Comparison of ENCODE assay signal across 2 cellular contexts in the genomic region with DNA sequence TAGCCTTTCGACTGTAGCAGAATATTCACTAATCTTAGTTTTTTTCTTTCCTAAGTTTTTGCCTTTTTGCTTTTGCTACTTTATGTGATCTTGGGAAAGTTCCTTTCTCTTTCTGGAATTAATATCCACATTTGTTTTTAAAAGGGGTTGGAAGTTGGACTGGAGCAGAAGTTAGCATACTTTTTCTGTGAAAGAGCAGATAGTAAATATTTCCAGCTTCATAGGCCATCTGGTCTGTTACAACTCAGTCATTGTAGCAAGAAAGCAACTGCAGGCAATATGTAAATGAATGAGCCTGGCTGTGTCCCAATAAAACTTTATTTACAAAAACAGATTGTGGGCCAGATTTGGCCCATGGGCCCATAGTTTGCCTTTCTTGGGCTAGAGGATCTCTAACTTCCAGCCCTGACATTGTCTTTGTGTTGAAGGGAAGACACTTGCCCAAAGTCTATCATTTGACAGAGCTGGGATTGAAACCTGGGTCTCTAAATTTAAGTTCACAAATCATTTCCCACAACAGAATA.
TF ChIP-seq lines count a peak whose summit lies in the region.

No MANE protein-coding gene starts in this region.

TF ChIP-seq in HepG2, 621 proteins besides CTCF, POLR2A, EP300 and RAD21:
- TF ChIP-seq, protein P1, sequence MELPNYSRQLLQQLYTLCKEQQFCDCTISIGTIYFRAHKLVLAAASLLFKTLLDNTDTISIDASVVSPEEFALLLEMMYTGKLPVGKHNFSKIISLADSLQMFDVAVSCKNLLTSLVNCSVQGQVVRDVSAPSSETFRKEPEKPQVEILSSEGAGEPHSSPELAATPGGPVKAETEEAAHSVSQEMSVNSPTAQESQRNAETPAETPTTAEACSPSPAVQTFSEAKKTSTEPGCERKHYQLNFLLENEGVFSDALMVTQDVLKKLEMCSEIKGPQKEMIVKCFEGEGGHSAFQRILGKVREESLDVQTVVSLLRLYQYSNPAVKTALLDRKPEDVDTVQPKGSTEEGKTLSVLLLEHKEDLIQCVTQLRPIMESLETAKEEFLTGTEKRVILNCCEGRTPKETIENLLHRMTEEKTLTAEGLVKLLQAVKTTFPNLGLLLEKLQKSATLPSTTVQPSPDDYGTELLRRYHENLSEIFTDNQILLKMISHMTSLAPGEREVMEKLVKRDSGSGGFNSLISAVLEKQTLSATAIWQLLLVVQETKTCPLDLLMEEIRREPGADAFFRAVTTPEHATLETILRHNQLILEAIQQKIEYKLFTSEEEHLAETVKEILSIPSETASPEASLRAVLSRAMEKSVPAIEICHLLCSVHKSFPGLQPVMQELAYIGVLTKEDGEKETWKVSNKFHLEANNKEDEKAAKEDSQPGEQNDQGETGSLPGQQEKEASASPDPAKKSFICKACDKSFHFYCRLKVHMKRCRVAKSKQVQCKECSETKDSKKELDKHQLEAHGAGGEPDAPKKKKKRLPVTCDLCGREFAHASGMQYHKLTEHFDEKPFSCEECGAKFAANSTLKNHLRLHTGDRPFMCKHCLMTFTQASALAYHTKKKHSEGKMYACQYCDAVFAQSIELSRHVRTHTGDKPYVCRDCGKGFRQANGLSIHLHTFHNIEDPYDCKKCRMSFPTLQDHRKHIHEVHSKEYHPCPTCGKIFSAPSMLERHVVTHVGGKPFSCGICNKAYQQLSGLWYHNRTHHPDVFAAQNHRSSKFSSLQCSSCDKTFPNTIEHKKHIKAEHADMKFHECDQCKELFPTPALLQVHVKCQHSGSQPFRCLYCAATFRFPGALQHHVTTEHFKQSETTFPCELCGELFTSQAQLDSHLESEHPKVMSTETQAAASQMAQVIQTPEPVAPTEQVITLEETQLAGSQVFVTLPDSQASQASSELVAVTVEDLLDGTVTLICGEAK (IDR thresholded peaks at IDR 0.05) = peak; percentile 24; the same call in 1 of the 2 replicates
- TF ChIP-seq, protein P1 (CRISPR knock-in tag; IDR thresholded peaks at IDR 0.05) = peak; percentile 83
- no peak for TF ChIP-seq HOXD1 (CRISPR knock-in tag; IDR thresholded peaks at IDR 0.05)

TF ChIP-seq in K562, 482 proteins besides CTCF, POLR2A, EP300 and RAD21:
- TF ChIP-seq, protein P1 (IDR thresholded peaks at IDR 0.05) = peak; percentile 84
- TF ChIP-seq, protein P1 (CRISPR knock-in tag; IDR thresholded peaks at IDR 0.05) = peak; percentile 53; the same call in 1 of the 2 replicates
- TF ChIP-seq ZFP30 (CRISPR knock-in tag; IDR thresholded peaks at IDR 0.05; ENCODE audit: borderline replicate concordance) = no peak
